In genomic region chr5:158878227-158878626, GRCh38 we compare ENCODE assay signal across 19 cellular contexts.
DNase-seq lines count a peak whose midpoint lies in the region; ATAC-seq and TF ChIP-seq lines count a peak whose summit lies in the region.
"Had no signal": no experiment of that assay in that cellular context is flagged by ENCODE, and none has a peak within 500 bp of the region (broad histone marks: within the 10 kb centered on the region; RNA-seq: fewer than 3 reads in every experiment).

No MANE protein-coding gene starts in this region.

- no peak for TF ChIP-seq CTCF in GM12865 (IDR thresholded peaks at IDR 0.05; ENCODE audit: insufficient read depth, low read depth, low read length, missing control alignments)

- peak overlapping the region; percentile 8 for H3K27ac Mint-ChIP-seq in activated T-helper 1 cell treated with anti-CD3 and anti-CD28 coated beads, Interleukin-12 subunit alpha, Interleukin-12 subunit beta, Interleukin-2, Interleukin-4 antibody, amounts not matched to agents 30 ng/mL and 10 ng/mL and 1 ng/mL, durations not matched to agents 14 hours and 24 hours and 36 hours
- peak overlapping the region; percentile 84 for H3K27ac Mint-ChIP-seq in stimulated activated memory B cell treated with anti-CD40 and anti-IgM and Interleukin-4, amounts not matched to agents 10 μg/mL and 1 μg/mL and 100 μg/mL, for 72 hours
- H3K27ac Mint-ChIP-seq: GM23338 had no signal

- intact Hi-C loops in activated T-helper 1 cell treated with anti-CD3 and anti-CD28 coated beads, Interleukin-12 subunit alpha, Interleukin-12 subunit beta, Interleukin-2, Interleukin-4 antibody, amounts not matched to agents 30 ng/mL and 10 ng/mL and 1 ng/mL, durations not matched to agents 14 hours and 24 hours and 36 hours (cut with micrococcal nuclease), result loop anchor here (10.0 kb wide), 1 partner anchor 183 kb away; no protein-coding TSS in a partner anchor

- no peak overlapping the region; the same call in 1 of the 2 replicates for H3K27ac ChIP-seq in BLaER1
- H3K27ac ChIP-seq: C4-2B, HL-60 had no signal

- H3K4me1 ChIP-seq in BLaER1, result peaks cover 100% of the 10 kb centered on the region

- H3K4me2 ChIP-seq in BLaER1, result peak overlapping the region; percentile 67
- H3K4me2 ChIP-seq: GM23338 had no signal

- H3K9me3 Mint-ChIP-seq in activated T-helper 1 cell treated with anti-CD3 and anti-CD28 coated beads, Interleukin-12 subunit alpha, Interleukin-12 subunit beta, Interleukin-2, Interleukin-4 antibody, amounts not matched to agents 30 ng/mL and 10 ng/mL and 1 ng/mL, durations not matched to agents 14 hours and 24 hours and 36 hours, result no peaks in the 10 kb centered on the region
- no peaks in the 10 kb centered on the region for H3K9me3 Mint-ChIP-seq in stimulated activated memory B cell treated with anti-CD40 and anti-IgM and Interleukin-4, amounts not matched to agents 10 μg/mL and 1 μg/mL and 100 μg/mL, for 72 hours
- H3K9me3 Mint-ChIP-seq: GM23338 had no signal

- H3K27me3 Mint-ChIP-seq in activated T-helper 1 cell treated with anti-CD3 and anti-CD28 coated beads, Interleukin-12 subunit alpha, Interleukin-12 subunit beta, Interleukin-2, Interleukin-4 antibody, amounts not matched to agents 30 ng/mL and 10 ng/mL and 1 ng/mL, durations not matched to agents 14 hours and 24 hours and 36 hours (ENCODE audit: insufficient read depth), result no peaks in the 10 kb centered on the region
- H3K27me3 Mint-ChIP-seq in stimulated activated memory B cell treated with anti-CD40 and anti-IgM and Interleukin-4, amounts not matched to agents 10 μg/mL and 1 μg/mL and 100 μg/mL, for 72 hours, result no peaks in the 10 kb centered on the region

- H3K4me3 ChIP-seq in BLaER1 (no peak overlapping the region), GM12865 (ENCODE audit: low read depth, low read length) (no peak overlapping the region)
- H3K4me3 ChIP-seq: GM23338, K562 had no signal

- no peak for ATAC-seq in stimulated activated memory B cell treated with anti-CD40 and anti-IgM and Interleukin-4, amounts not matched to agents 10 μg/mL and 1 μg/mL and 100 μg/mL, for 72 hours
- ATAC-seq: GM23338, HCT116, K562, SK-N-SH treated with all-trans-retinoic acid at 6 μM for 48 hours had no signal

- peaks cover 81% of the 10 kb centered on the region for H3K36me3 ChIP-seq in BLaER1

- in situ Hi-C loops in KBM-7 (cut with MboI; ENCODE audit: low pct_unique_long_range_greater_than_20kb, low sequenced_read_pairs), result no loop called here

- no peaks in the 10 kb centered on the region for H3K9me3 ChIP-seq in BLaER1

- peak; percentile 23 for DNase-seq in GM12865 (ENCODE audit: low read depth)
- no peak for DNase-seq in activated T-helper 1 cell treated with anti-CD3 and anti-CD28 coated beads, Interleukin-12 subunit alpha, Interleukin-12 subunit beta, Interleukin-2, Interleukin-4 antibody, amounts not matched to agents 30 ng/mL and 10 ng/mL and 1 ng/mL, durations not matched to agents 14 hours and 24 hours and 36 hours (ENCODE audit: low spot score)
- no peak for DNase-seq in KG1 (lab: John Stamatoyannopoulos, UW)
- no peak for DNase-seq in amniotic stem cell (lab: John Stamatoyannopoulos, UW)
- no peak for DNase-seq in KBM-7
- DNase-seq: GF-D8, NCI-H1092, NCI-H146, NCI-H2081 treated with DMSO at 0.1 percent for 48 hours, NCI-H510A, SHP77 had no signal

- no peak overlapping the region for H3K4me3 Mint-ChIP-seq in activated T-helper 1 cell treated with anti-CD3 and anti-CD28 coated beads, Interleukin-12 subunit alpha, Interleukin-12 subunit beta, Interleukin-2, Interleukin-4 antibody, amounts not matched to agents 30 ng/mL and 10 ng/mL and 1 ng/mL, durations not matched to agents 14 hours and 24 hours and 36 hours
- H3K4me3 Mint-ChIP-seq in stimulated activated memory B cell treated with anti-CD40 and anti-IgM and Interleukin-4, amounts not matched to agents 10 μg/mL and 1 μg/mL and 100 μg/mL, for 72 hours, result no peak overlapping the region
- H3K4me3 Mint-ChIP-seq: GM23338 had no signal

- H3K4me1 Mint-ChIP-seq in activated T-helper 1 cell treated with anti-CD3 and anti-CD28 coated beads, Interleukin-12 subunit alpha, Interleukin-12 subunit beta, Interleukin-2, Interleukin-4 antibody, amounts not matched to agents 30 ng/mL and 10 ng/mL and 1 ng/mL, durations not matched to agents 14 hours and 24 hours and 36 hours (ENCODE audit: low read depth), result peaks cover 56% of the 10 kb centered on the region
- H3K4me1 Mint-ChIP-seq in stimulated activated memory B cell treated with anti-CD40 and anti-IgM and Interleukin-4, amounts not matched to agents 10 μg/mL and 1 μg/mL and 100 μg/mL, for 72 hours, result peaks cover 99% of the 10 kb centered on the region

- H3K36me3 Mint-ChIP-seq in activated T-helper 1 cell treated with anti-CD3 and anti-CD28 coated beads, Interleukin-12 subunit alpha, Interleukin-12 subunit beta, Interleukin-2, Interleukin-4 antibody, amounts not matched to agents 30 ng/mL and 10 ng/mL and 1 ng/mL, durations not matched to agents 14 hours and 24 hours and 36 hours (ENCODE audit: low read depth), result peaks cover 2% of the 10 kb centered on the region
- peaks cover 4% of the 10 kb centered on the region for H3K36me3 Mint-ChIP-seq in stimulated activated memory B cell treated with anti-CD40 and anti-IgM and Interleukin-4, amounts not matched to agents 10 μg/mL and 1 μg/mL and 100 μg/mL, for 72 hours

- peaks cover 100% of the 10 kb centered on the region for H4K20me1 ChIP-seq in BLaER1

- H3K27me3 ChIP-seq in BLaER1, result no peaks in the 10 kb centered on the region

- peak overlapping the region; percentile 4; the same call in 1 of the 2 replicates for H3K9ac ChIP-seq in BLaER1
